ENCODE assay signal across 8 cellular contexts in genomic region chr5:179906795-179907569, GRCh38. TPM values are rescaled to one million over a fixed set of nuclear protein-coding genes. Genes with fewer than 3 reads are reported as not detected.
DNase-seq lines count a peak whose midpoint lies in the region; FAIRE-seq and TF ChIP-seq lines count a peak whose summit lies in the region.

No MANE protein-coding gene starts in this region.

- TF ChIP-seq CTCF in H9 (conservative IDR thresholded peaks at IDR 0.05) (no peak), astrocyte (IDR thresholded peaks at IDR 0.05; ENCODE audit: insufficient read depth, low read depth, low read length) (no peak)

- no peak overlapping the region for H4K91ac ChIP-seq in H9 (ENCODE audit: insufficient read length, low read depth, low read length)

- H3K4ac ChIP-seq in H9 (ENCODE audit: low read depth, low read length), result no peak overlapping the region

- H2BK5ac ChIP-seq in H9 (ENCODE audit: insufficient read length, low read length), result no peak overlapping the region

- no peak overlapping the region for H4K8ac ChIP-seq in H9 (replicated peaks; ENCODE audit: insufficient read length, low read depth, low read length)

- H3K79me1 ChIP-seq in H9 (ENCODE audit: insufficient read depth, low read depth, low read length, poor library complexity, severe bottlenecking), result no peaks in the 10 kb centered on the region

- H2AFZ ChIP-seq in H9 (ENCODE audit: low read length), result no peak overlapping the region
- H2AFZ ChIP-seq in astrocyte (ENCODE audit: low read depth, low read length), result peak overlapping the region; percentile 71

- H4K5ac ChIP-seq in H9 (ENCODE audit: insufficient read length, low read depth, low read length), result no peak overlapping the region

- no CpG with 5 or more reads among the region's 54 CpGs for WGBS in H9 (ENCODE audit: extremely low coverage, insufficient read length, low lambda C conversion rate)

- DNase-seq in CD8-positive, alpha-beta memory T cell, result peak in 2 of 5 donors; percentile 13 to 32
- DNase-seq in H9 (peak; percentile 56), OCI-M1 (lab: John Stamatoyannopoulos, UW) (peak; percentile 20), astrocyte (ENCODE audit: low read depth) (no peak), T1000 (lab: John Stamatoyannopoulos, UW) (no peak), DMS153 treated with DMSO at 0.1 percent for 48 hours (lab: John Stamatoyannopoulos, UW; ENCODE audit: unreplicated experiment) (no peak)

- H2BK15ac ChIP-seq in H9 (ENCODE audit: low read depth, low read length), result no peak overlapping the region

- H2BK20ac ChIP-seq in H9 (ENCODE audit: low read depth, low read length, poor library complexity, severe bottlenecking), result no peak overlapping the region

- no peak overlapping the region for H3K23ac ChIP-seq in H9 (ENCODE audit: insufficient read length, low read depth, low read length)

- H2AK5ac ChIP-seq in H9 (ENCODE audit: insufficient read length, low read length), result no peak overlapping the region

- H3K27ac Mint-ChIP-seq in CD8-positive, alpha-beta memory T cell, result peak overlapping the region in 7 of 8 donors; percentile 36 to 92 (median 74)
- H3K27ac Mint-ChIP-seq in H9 (peak overlapping the region in 1 of 3 experiments; percentile 72; a peak in 2 of 7 replicates), astrocyte (ENCODE audit: unreplicated experiment) (peak overlapping the region; percentile 66)

- peak overlapping the region; percentile 39; the same call in 1 of the 2 replicates for H3K14ac ChIP-seq in H9 (ENCODE audit: insufficient read depth, low read length)

- no peaks in the 10 kb centered on the region for H4K20me1 ChIP-seq in H9 (ENCODE audit: control insufficient read depth, insufficient read depth, insufficient read length)
- peaks cover 46% of the 10 kb centered on the region for H4K20me1 ChIP-seq in astrocyte (ENCODE audit: insufficient read depth, low read length)

- H3T11ph ChIP-seq in H9 (ENCODE audit: low read length), result no peak overlapping the region

- H3K9ac ChIP-seq in H9 (ENCODE audit: extremely low read depth, insufficient read length, low read length), result no peak overlapping the region
- peak overlapping the region; percentile 80 for H3K9ac ChIP-seq in astrocyte (ENCODE audit: low read length)

- FAIRE-seq in astrocyte (lab: Jason Lieb, UNC), result no peak

- H3K4me1 ChIP-seq in CD8-positive, alpha-beta memory T cell (ENCODE audit: insufficient read depth, low read length), result peaks cover 17% of the 10 kb centered on the region
- H3K4me1 ChIP-seq in H9 (ENCODE audit: insufficient read depth, low read length) (no peaks in the 10 kb centered on the region), astrocyte (ENCODE audit: insufficient read depth, low read length) (no peaks in the 10 kb centered on the region)

- H3K27me3 Mint-ChIP-seq in CD8-positive, alpha-beta memory T cell, result no peaks in the 10 kb centered on the region
- H3K27me3 Mint-ChIP-seq in H9 (ENCODE audit: low read depth) (peaks cover 2% of the 10 kb centered on the region), astrocyte (ENCODE audit: low read depth, unreplicated experiment) (peaks cover 2% of the 10 kb centered on the region)

- peak overlapping the region; percentile 51 for H3K27ac ChIP-seq in CD8-positive, alpha-beta memory T cell (ENCODE audit: low read depth, low read length)
- H3K27ac ChIP-seq in H9 (ENCODE audit: insufficient read length, low read depth, low read length) (no peak overlapping the region), astrocyte (ENCODE audit: low read depth, low read length) (no peak overlapping the region), skin epidermis (peak overlapping the region in 20 of 21 experiments; percentile 42 to 85 (median 78))

- CTCF ChIA-PET in CD8-positive, alpha-beta memory T cell (lab: Charles Lee), result interaction anchor here (0.8 to 5.7 kb wide), 6 partner anchors 95 to 144 kb away, joined by 3 to 37 read pairs (median 3); no protein-coding TSS in a partner anchor

- H3K36me3 ChIP-seq in CD8-positive, alpha-beta memory T cell (ENCODE audit: insufficient read depth, low read length), result no peaks in the 10 kb centered on the region
- H3K36me3 ChIP-seq in astrocyte (ENCODE audit: insufficient read depth, low read length), result peaks cover 9% of the 10 kb centered on the region

- no peaks in the 10 kb centered on the region for H3K9me3 ChIP-seq in CD8-positive, alpha-beta memory T cell (ENCODE audit: low read length)
- H3K9me3 ChIP-seq in H9 (ENCODE audit: control insufficient read depth, low read depth, low read length) (no peaks in the 10 kb centered on the region), astrocyte (ENCODE audit: insufficient read depth, low read depth, low read length) (no peaks in the 10 kb centered on the region), iPS-18c (ENCODE audit: control insufficient read depth, insufficient read depth, low read length) (no peaks in the 10 kb centered on the region)

- peak overlapping the region; percentile 44 for H3K4me3 ChIP-seq in CD8-positive, alpha-beta memory T cell (ENCODE audit: low read length)
- H3K4me3 ChIP-seq in astrocyte (ENCODE audit: insufficient read depth, low read depth, low read length), result peak overlapping the region; percentile 80
- H3K4me3 ChIP-seq in iPS-18c (ENCODE audit: insufficient read depth, low read depth, low read length), result peak overlapping the region; percentile 46
- H3K4me3 ChIP-seq in skin epidermis, result peak overlapping the region; percentile 49 to 71 (median 62)

- peaks cover 16 to 30% (median 17%) of the 10 kb centered on the region in 3 donors for H3K4me1 Mint-ChIP-seq in CD8-positive, alpha-beta memory T cell
- peaks cover 0 to 11% of the 10 kb centered on the region in 2 experiments; a peak in 3 of 4 replicates for H3K4me1 Mint-ChIP-seq in H9
- peaks cover 3% of the 10 kb centered on the region for H3K4me1 Mint-ChIP-seq in astrocyte (ENCODE audit: low read depth, unreplicated experiment)

- H2BK12ac ChIP-seq in H9 (ENCODE audit: insufficient read length, low read depth, low read length), result no peak overlapping the region

- H3K36me3 Mint-ChIP-seq in CD8-positive, alpha-beta memory T cell, result peaks cover 0 to 28% (median 12%) of the 10 kb centered on the region in 3 donors
- peaks cover 9 to 33% (median 25%) of the 10 kb centered on the region in 3 experiments for H3K36me3 Mint-ChIP-seq in H9 (ENCODE audit: insufficient read depth in 1 of 3, low read depth in 3 of 3)
- peaks cover 3% of the 10 kb centered on the region for H3K36me3 Mint-ChIP-seq in astrocyte (ENCODE audit: low read depth, unreplicated experiment)

- no peaks in the 10 kb centered on the region for H3K27me3 ChIP-seq in CD8-positive, alpha-beta memory T cell (ENCODE audit: insufficient read depth, low read length, poor library complexity, severe bottlenecking)
- H3K27me3 ChIP-seq in H9 (ENCODE audit: insufficient read depth, low read length), result no peaks in the 10 kb centered on the region
- H3K27me3 ChIP-seq in astrocyte (ENCODE audit: insufficient read depth, low read length), result no peaks in the 10 kb centered on the region

- H3K4me2 ChIP-seq in H9 (ENCODE audit: insufficient read depth, insufficient read length, low read length), result peak overlapping the region; percentile 76
- H3K4me2 ChIP-seq in astrocyte (ENCODE audit: low read length), result peak overlapping the region; percentile 95

- peaks cover 4% of the 10 kb centered on the region for H3K23me2 ChIP-seq in H9 (ENCODE audit: insufficient read length, low read depth, low read length, poor library complexity, severe bottlenecking)

- H3K56ac ChIP-seq in H9 (ENCODE audit: insufficient read length, low read depth, low read length), result no peak overlapping the region

- H3K4me3 Mint-ChIP-seq in CD8-positive, alpha-beta memory T cell, result peak overlapping the region; percentile 81 to 96 (median 88)
- H3K4me3 Mint-ChIP-seq in H9 (peak overlapping the region; percentile 76 to 87), astrocyte (ENCODE audit: unreplicated experiment) (peak overlapping the region; percentile 91)

- POLR2A ChIA-PET in CD8-positive, alpha-beta memory T cell (lab: Charles Lee), result interaction anchor here (0.8 kb wide), 1 partner anchor 87 kb away, joined by 3 read pairs; no protein-coding TSS in a partner anchor

- H3K18ac ChIP-seq in H9 (ENCODE audit: insufficient read length, low read depth, low read length), result no peak overlapping the region

- no peak overlapping the region for H2BK120ac ChIP-seq in H9 (ENCODE audit: low read depth, low read length, poor library complexity, severe bottlenecking)

- no peaks in the 10 kb centered on the region for H3K79me2 ChIP-seq in H9 (ENCODE audit: insufficient read depth, low read length)
- peaks cover 51% of the 10 kb centered on the region for H3K79me2 ChIP-seq in astrocyte (ENCODE audit: insufficient read depth, low read length)

- H3K9me3 Mint-ChIP-seq in CD8-positive, alpha-beta memory T cell, result no peaks in the 10 kb centered on the region
- H3K9me3 Mint-ChIP-seq in H9 (no peaks in the 10 kb centered on the region; a peak in 1 of 5 replicates), astrocyte (ENCODE audit: unreplicated experiment) (no peaks in the 10 kb centered on the region)

RNA-seq across cellular contexts. Expression of gene TBC1D9B, which starts 0.7 kb away (rescaled TPM):
- total RNA-seq in CD8-positive, alpha-beta memory T cell, result 10 to 100 TPM; 73.7 to 74.8 TPM
- 43.9 TPM for polyA plus RNA-seq in CD8-positive, alpha-beta memory T cell
- total RNA-seq in H9 (2021) (57.0 and 62.1 TPM in 2 replicates), astrocyte (85.1 and 89.9 TPM in 2 replicates)

RNA-seq across cellular contexts. Expression of gene MRNIP, which starts 48.4 kb away (rescaled TPM):
- 10 to 100 TPM; 23.9 to 27.2 TPM for total RNA-seq in CD8-positive, alpha-beta memory T cell
- 17.7 TPM for polyA plus RNA-seq in CD8-positive, alpha-beta memory T cell
- total RNA-seq in H9 (2021), result 30.4 and 31.1 TPM in 2 replicates
- total RNA-seq in astrocyte, result 19.9 and 20.7 TPM in 2 replicates

Comparison
In these comparisons a context has a peak if more than half of its experiments do, and no peak if none do; other contexts are left out.
1. DNase-seq: peak in H9 (single experiment) and OCI-M1 (single experiment); none in astrocyte (single experiment), T1000 (single experiment) and DMS153 treated with DMSO at 0.1 percent for 48 hours (single experiment).
2. H3K27ac ChIP-seq: peak in CD8-positive, alpha-beta memory T cell (single experiment) and skin epidermis (20 of 21); none in H9 (single experiment) and astrocyte (single experiment).
3. Peak in every context shown above with its lines, with median percentiles within 50 percentile points of each other: H3K4me3 ChIP-seq and H3K4me3 Mint-ChIP-seq.